Comparison of ENCODE assay signal across 1 cellular context in the genomic region with DNA sequence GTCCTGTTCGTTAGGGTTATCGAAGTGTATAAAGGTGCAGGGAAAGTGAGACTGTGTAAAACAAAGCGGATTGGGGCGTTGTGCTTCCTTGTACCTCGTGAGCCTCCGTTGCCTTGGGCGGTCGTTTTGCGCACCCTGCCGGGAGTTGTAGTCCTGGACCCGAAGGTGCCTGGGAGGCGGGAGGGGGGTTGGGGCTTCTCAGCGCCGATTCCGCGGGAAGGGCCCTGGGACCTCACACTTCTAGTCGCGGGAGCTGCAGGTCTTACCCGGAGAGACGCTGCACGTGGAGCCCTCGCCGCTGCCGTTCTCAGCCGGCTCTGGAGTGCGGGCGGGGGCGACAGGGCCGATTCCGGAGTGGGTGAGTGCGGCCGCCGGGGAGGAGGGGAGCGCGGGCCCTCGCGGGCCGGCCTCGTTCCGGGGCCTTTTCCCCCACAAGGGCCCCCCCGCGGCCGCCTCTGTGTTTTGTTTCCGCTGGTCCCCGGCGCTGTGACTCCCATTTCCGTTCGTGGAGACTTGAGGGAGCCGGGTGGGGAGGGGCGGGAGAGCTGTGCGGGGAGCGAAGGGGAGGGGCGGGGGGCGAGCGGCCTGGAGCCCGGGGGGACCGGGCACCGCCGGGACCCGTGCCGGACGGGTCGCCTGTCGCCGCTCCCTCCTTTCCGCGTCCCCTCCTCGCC.
TF ChIP-seq lines count a peak whose summit lies in the region.

No MANE protein-coding gene starts in this region.

TF ChIP-seq in HepG2, 621 proteins besides CTCF, POLR2A, EP300 and RAD21 (continued from another document and continues in another):
- TF ChIP-seq, protein P1, sequence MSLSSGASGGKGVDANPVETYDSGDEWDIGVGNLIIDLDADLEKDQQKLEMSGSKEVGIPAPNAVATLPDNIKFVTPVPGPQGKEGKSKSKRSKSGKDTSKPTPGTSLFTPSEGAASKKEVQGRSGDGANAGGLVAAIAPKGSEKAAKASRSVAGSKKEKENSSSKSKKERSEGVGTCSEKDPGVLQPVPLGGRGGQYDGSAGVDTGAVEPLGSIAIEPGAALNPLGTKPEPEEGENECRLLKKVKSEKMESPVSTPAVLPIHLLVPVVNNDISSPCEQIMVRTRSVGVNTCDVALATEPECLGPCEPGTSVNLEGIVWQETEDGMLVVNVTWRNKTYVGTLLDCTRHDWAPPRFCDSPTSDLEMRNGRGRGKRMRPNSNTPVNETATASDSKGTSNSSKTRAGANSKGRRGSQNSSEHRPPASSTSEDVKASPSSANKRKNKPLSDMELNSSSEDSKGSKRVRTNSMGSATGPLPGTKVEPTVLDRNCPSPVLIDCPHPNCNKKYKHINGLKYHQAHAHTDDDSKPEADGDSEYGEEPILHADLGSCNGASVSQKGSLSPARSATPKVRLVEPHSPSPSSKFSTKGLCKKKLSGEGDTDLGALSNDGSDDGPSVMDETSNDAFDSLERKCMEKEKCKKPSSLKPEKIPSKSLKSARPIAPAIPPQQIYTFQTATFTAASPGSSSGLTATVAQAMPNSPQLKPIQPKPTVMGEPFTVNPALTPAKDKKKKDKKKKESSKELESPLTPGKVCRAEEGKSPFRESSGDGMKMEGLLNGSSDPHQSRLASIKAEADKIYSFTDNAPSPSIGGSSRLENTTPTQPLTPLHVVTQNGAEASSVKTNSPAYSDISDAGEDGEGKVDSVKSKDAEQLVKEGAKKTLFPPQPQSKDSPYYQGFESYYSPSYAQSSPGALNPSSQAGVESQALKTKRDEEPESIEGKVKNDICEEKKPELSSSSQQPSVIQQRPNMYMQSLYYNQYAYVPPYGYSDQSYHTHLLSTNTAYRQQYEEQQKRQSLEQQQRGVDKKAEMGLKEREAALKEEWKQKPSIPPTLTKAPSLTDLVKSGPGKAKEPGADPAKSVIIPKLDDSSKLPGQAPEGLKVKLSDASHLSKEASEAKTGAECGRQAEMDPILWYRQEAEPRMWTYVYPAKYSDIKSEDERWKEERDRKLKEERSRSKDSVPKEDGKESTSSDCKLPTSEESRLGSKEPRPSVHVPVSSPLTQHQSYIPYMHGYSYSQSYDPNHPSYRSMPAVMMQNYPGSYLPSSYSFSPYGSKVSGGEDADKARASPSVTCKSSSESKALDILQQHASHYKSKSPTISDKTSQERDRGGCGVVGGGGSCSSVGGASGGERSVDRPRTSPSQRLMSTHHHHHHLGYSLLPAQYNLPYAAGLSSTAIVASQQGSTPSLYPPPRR (CRISPR knock-in tag; IDR thresholded peaks at IDR 0.05; ENCODE audit: borderline replicate concordance) = no peak
- TF ChIP-seq SPEN (CRISPR knock-in tag; IDR thresholded peaks at IDR 0.05; ENCODE audit: low read depth) (peak; percentile 20), NR2C2 (CRISPR knock-in tag; IDR thresholded peaks at IDR 0.05; ENCODE audit: borderline replicate concordance) (peak; percentile 98), KLF16 (CRISPR knock-in tag; IDR thresholded peaks at IDR 0.05) (no peak), ZNF776 (CRISPR knock-in tag; IDR thresholded peaks at IDR 0.05) (peak; percentile 62; the same call in 1 of the 2 replicates), ZNF343 (CRISPR knock-in tag; IDR thresholded peaks at IDR 0.05) (0 out of 2 replicates have a peak, but pooled peaks have one; percentile 83), ZNF768 (CRISPR knock-in tag; IDR thresholded peaks at IDR 0.05) (0 out of 2 replicates have a peak, but pooled peaks have one; percentile 18), WIZ (CRISPR knock-in tag; IDR thresholded peaks at IDR 0.05) (0 out of 2 replicates have a peak, but pooled peaks have one; percentile 18), TMF1 (CRISPR knock-in tag; IDR thresholded peaks at IDR 0.05; ENCODE audit: low read depth) (peak; percentile 67; the same call in 1 of the 2 replicates), NR2F1 (CRISPR knock-in tag; IDR thresholded peaks at IDR 0.05) (no peak), CENPT (CRISPR knock-in tag; IDR thresholded peaks at IDR 0.05; ENCODE audit: low read depth) (no peak), NRL (CRISPR knock-in tag; IDR thresholded peaks at IDR 0.05; ENCODE audit: borderline replicate concordance) (no peak), ZNF558 (CRISPR knock-in tag; IDR thresholded peaks at IDR 0.05; ENCODE audit: borderline replicate concordance) (no peak), SKI (IDR thresholded peaks at IDR 0.05; ENCODE audit: partially characterized antibody) (no peak), FOXK1 (CRISPR knock-in tag; IDR thresholded peaks at IDR 0.05; ENCODE audit: borderline replicate concordance, low read depth) (peak; percentile 80), MEIS1 (CRISPR knock-in tag; IDR thresholded peaks at IDR 0.05; ENCODE audit: borderline replicate concordance) (peak; percentile 66; the same call in 1 of the 2 replicates), GABPB1 (CRISPR knock-in tag; IDR thresholded peaks at IDR 0.05) (no peak; the same call in 1 of the 2 replicates), CHD2 (IDR thresholded peaks at IDR 0.05; ENCODE audit: low read depth, low read length) (no peak), ZSCAN21 (CRISPR knock-in tag; IDR thresholded peaks at IDR 0.05; ENCODE audit: borderline replicate concordance) (peak; percentile 46; the same call in 1 of the 2 replicates), XRCC5 (optimal IDR thresholded peaks at IDR 0.05; ENCODE audit: low read length) (peak; percentile 53), ZNF292 (CRISPR knock-in tag; IDR thresholded peaks at IDR 0.05; ENCODE audit: borderline replicate concordance, low read depth) (no peak), ISX (CRISPR knock-in tag; conservative IDR thresholded peaks at IDR 0.05) (no peak), FIP1L1 (IDR thresholded peaks at IDR 0.05; ENCODE audit: borderline replicate concordance, insufficient read depth, low read depth, low read length) (0 out of 2 replicates have a peak, but pooled peaks have one; percentile 48), SUZ12 (IDR thresholded peaks at IDR 0.05; ENCODE audit: low read depth, low read length) (peak; percentile 41; the same call in 1 of the 2 replicates), ZNF747 (CRISPR knock-in tag; IDR thresholded peaks at IDR 0.05; ENCODE audit: borderline replicate concordance) (no peak), NBN (conservative IDR thresholded peaks at IDR 0.05) (no peak)
- TF ChIP-seq, protein P2, sequence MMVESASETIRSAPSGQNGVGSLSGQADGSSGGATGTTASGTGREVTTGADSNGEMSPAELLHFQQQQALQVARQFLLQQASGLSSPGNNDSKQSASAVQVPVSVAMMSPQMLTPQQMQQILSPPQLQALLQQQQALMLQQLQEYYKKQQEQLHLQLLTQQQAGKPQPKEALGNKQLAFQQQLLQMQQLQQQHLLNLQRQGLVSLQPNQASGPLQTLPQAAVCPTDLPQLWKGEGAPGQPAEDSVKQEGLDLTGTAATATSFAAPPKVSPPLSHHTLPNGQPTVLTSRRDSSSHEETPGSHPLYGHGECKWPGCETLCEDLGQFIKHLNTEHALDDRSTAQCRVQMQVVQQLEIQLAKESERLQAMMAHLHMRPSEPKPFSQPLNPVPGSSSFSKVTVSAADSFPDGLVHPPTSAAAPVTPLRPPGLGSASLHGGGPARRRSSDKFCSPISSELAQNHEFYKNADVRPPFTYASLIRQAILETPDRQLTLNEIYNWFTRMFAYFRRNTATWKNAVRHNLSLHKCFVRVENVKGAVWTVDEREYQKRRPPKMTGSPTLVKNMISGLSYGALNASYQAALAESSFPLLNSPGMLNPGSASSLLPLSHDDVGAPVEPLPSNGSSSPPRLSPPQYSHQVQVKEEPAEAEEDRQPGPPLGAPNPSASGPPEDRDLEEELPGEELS (CRISPR knock-in tag; IDR thresholded peaks at IDR 0.05) = no peak
- TF ChIP-seq, protein P3, sequence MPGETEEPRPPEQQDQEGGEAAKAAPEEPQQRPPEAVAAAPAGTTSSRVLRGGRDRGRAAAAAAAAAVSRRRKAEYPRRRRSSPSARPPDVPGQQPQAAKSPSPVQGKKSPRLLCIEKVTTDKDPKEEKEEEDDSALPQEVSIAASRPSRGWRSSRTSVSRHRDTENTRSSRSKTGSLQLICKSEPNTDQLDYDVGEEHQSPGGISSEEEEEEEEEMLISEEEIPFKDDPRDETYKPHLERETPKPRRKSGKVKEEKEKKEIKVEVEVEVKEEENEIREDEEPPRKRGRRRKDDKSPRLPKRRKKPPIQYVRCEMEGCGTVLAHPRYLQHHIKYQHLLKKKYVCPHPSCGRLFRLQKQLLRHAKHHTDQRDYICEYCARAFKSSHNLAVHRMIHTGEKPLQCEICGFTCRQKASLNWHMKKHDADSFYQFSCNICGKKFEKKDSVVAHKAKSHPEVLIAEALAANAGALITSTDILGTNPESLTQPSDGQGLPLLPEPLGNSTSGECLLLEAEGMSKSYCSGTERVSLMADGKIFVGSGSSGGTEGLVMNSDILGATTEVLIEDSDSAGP (CRISPR knock-in tag; IDR thresholded peaks at IDR 0.05; ENCODE audit: borderline replicate concordance) = peak; percentile 80; the same call in 1 of the 2 replicates
- TF ChIP-seq, protein P4, sequence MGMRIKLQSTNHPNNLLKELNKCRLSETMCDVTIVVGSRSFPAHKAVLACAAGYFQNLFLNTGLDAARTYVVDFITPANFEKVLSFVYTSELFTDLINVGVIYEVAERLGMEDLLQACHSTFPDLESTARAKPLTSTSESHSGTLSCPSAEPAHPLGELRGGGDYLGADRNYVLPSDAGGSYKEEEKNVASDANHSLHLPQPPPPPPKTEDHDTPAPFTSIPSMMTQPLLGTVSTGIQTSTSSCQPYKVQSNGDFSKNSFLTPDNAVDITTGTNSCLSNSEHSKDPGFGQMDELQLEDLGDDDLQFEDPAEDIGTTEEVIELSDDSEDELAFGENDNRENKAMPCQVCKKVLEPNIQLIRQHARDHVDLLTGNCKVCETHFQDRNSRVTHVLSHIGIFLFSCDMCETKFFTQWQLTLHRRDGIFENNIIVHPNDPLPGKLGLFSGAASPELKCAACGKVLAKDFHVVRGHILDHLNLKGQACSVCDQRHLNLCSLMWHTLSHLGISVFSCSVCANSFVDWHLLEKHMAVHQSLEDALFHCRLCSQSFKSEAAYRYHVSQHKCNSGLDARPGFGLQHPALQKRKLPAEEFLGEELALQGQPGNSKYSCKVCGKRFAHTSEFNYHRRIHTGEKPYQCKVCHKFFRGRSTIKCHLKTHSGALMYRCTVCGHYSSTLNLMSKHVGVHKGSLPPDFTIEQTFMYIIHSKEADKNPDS (CRISPR knock-in tag; IDR thresholded peaks at IDR 0.05) = no peak
- TF ChIP-seq, protein P5, sequence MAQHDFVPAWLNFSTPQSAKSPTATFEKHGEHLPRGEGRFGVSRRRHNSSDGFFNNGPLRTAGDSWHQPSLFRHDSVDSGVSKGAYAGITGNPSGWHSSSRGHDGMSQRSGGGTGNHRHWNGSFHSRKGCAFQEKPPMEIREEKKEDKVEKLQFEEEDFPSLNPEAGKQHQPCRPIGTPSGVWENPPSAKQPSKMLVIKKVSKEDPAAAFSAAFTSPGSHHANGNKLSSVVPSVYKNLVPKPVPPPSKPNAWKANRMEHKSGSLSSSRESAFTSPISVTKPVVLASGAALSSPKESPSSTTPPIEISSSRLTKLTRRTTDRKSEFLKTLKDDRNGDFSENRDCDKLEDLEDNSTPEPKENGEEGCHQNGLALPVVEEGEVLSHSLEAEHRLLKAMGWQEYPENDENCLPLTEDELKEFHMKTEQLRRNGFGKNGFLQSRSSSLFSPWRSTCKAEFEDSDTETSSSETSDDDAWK (CRISPR knock-in tag; IDR thresholded peaks at IDR 0.05) = no peak
- TF ChIP-seq, protein P6, sequence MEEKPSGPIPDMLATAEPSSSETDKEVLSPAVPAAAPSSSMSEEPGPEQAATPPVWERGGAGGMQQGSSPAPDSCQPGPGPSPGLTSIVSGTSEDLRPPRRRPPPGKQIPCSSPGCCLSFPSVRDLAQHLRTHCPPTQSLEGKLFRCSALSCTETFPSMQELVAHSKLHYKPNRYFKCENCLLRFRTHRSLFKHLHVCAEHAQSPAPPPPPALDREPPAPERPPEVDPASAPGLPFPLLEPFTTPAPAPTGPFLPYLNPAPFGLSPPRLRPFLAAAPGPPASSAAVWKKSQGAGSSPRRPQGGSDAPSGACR (CRISPR knock-in tag; IDR thresholded peaks at IDR 0.05) = no peak; the same call in none of the 2 replicates
- TF ChIP-seq, protein P7, sequence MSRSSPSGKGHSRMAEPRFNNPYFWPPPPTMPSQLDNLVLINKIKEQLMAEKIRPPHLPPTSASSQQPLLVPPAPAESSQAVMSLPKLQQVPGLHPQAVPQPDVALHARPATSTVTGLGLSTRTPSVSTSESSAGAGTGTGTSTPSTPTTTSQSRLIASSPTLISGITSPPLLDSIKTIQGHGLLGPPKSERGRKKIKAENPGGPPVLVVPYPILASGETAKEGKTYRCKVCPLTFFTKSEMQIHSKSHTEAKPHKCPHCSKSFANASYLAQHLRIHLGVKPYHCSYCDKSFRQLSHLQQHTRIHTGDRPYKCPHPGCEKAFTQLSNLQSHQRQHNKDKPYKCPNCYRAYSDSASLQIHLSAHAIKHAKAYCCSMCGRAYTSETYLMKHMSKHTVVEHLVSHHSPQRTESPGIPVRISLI (CRISPR knock-in tag; IDR thresholded peaks at IDR 0.05; ENCODE audit: borderline replicate concordance) = 0 out of 2 replicates have a peak, but pooled peaks have one; percentile 11
- TF ChIP-seq, protein P8, sequence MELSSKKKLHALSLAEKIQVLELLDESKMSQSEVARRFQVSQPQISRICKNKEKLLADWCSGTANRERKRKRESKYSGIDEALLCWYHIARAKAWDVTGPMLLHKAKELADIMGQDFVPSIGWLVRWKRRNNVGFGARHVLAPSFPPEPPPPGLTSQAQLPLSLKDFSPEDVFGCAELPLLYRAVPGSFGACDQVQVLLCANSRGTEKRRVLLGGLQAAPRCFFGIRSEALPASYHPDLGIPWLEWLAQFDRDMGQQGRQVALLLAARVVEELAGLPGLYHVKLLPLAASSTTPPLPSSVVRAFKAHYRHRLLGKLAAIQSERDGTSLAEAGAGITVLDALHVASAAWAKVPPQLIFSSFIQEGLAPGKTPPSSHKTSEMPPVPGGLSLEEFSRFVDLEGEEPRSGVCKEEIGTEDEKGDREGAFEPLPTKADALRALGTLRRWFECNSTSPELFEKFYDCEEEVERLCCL (CRISPR knock-in tag; IDR thresholded peaks at IDR 0.05; ENCODE audit: borderline replicate concordance) = no peak
- TF ChIP-seq, protein P9, sequence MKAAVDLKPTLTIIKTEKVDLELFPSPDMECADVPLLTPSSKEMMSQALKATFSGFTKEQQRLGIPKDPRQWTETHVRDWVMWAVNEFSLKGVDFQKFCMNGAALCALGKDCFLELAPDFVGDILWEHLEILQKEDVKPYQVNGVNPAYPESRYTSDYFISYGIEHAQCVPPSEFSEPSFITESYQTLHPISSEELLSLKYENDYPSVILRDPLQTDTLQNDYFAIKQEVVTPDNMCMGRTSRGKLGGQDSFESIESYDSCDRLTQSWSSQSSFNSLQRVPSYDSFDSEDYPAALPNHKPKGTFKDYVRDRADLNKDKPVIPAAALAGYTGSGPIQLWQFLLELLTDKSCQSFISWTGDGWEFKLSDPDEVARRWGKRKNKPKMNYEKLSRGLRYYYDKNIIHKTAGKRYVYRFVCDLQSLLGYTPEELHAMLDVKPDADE (CRISPR knock-in tag; IDR thresholded peaks at IDR 0.05) = no peak
- TF ChIP-seq, protein P10, sequence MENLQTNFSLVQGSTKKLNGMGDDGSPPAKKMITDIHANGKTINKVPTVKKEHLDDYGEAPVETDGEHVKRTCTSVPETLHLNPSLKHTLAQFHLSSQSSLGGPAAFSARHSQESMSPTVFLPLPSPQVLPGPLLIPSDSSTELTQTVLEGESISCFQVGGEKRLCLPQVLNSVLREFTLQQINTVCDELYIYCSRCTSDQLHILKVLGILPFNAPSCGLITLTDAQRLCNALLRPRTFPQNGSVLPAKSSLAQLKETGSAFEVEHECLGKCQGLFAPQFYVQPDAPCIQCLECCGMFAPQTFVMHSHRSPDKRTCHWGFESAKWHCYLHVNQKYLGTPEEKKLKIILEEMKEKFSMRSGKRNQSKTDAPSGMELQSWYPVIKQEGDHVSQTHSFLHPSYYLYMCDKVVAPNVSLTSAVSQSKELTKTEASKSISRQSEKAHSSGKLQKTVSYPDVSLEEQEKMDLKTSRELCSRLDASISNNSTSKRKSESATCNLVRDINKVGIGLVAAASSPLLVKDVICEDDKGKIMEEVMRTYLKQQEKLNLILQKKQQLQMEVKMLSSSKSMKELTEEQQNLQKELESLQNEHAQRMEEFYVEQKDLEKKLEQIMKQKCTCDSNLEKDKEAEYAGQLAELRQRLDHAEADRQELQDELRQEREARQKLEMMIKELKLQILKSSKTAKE (CRISPR knock-in tag; IDR thresholded peaks at IDR 0.05; ENCODE audit: borderline replicate concordance) = no peak
